17 cellular contexts compared by ENCODE assay signal in the genomic region with DNA sequence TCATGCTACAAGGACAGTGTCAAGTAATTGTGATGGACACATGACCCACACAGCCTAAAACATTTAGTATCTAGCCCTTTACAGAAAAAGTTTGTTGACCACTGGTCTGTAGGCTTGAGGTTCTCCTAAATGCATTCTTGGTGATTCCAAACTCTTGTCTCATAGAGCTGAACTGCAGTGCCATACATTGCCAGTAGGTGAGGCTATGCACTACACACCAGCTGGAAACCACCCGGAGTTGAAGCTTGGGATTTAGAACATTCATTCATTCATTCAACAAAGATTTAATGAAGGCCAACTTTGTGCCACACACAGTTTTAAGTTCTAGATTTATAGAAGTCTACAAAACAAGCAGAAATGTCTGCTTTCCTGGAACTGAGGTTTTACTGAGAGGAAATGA.
DNase-seq lines count a peak whose midpoint lies in the region; ATAC-seq, FAIRE-seq and TF ChIP-seq lines count a peak whose summit lies in the region.
"Had no signal": no experiment of that assay in that cellular context is flagged by ENCODE, and none has a peak within 500 bp of the region (broad histone marks: within the 10 kb centered on the region; RNA-seq: fewer than 3 reads in every experiment).

No MANE protein-coding gene starts in this region.

- peak; percentile 54 for TF ChIP-seq CTCF in BE2C (IDR thresholded peaks at IDR 0.05; ENCODE audit: low read depth, low read length)
- TF ChIP-seq CTCF in HFFc6 (IDR thresholded peaks at IDR 0.05), result peak; percentile 68
- TF ChIP-seq CTCF in GM12878 (IDR thresholded peaks at IDR 0.05 in 2 of 3, conservative IDR thresholded peaks at IDR 0.05 in 1 of 3; ENCODE audit: control insufficient read depth in 2 of 3, extremely low read depth in 1 of 3, insufficient read depth in 1 of 3, low read depth in 3 of 3, low read length in 3 of 3), result peak in 2 of 3 experiments; percentile 13 to 31; a peak in 2 of 6 replicates
- peak; percentile 13; the same call in 1 of the 2 replicates for TF ChIP-seq CTCF in HepG2 (CRISPR knock-in tag; IDR thresholded peaks at IDR 0.05)

- 0% methylated on average over 1 of the region's 1 CpG for WGBS in GM12878 (ENCODE audit: insufficient coverage, insufficient replicate concordance, low lambda C conversion rate, missing lambda C conversion rate)
- 0% methylated on average over 1 of the region's 1 CpG for WGBS in HepG2 (ENCODE audit: low lambda C conversion rate)

- RAD21 ChIA-PET in GM12878 (lab: Charles Lee; ENCODE audit: unreplicated experiment), result no interaction called here

- H3K4me3 ChIP-seq in BE2C (ENCODE audit: low read depth, low read length) (no peak overlapping the region), GM12878 (no peak overlapping the region), HepG2 (replicated peaks in 1 of 3; ENCODE audit: insufficient read depth in 1 of 3, low read depth in 2 of 3, low read length in 3 of 3) (no peak overlapping the region)

- H3K27me3 Mint-ChIP-seq in HFFc6 (ENCODE audit: insufficient read depth), result peaks cover 8% of the 10 kb centered on the region
- H3K27me3 Mint-ChIP-seq: CD4-positive, CD25-positive, alpha-beta regulatory T cell had no signal

- H3K36me3 ChIP-seq in BE2C (no peaks in the 10 kb centered on the region), GM12878 (ENCODE audit: control insufficient read depth in 2 of 2, insufficient read depth in 2 of 2, low read length in 1 of 2) (no peaks in the 10 kb centered on the region), HepG2 (replicated peaks in 1 of 2; ENCODE audit: control insufficient read depth in 1 of 2, insufficient read depth in 2 of 2, low read length in 2 of 2) (no peaks in the 10 kb centered on the region)

- H3K27ac ChIP-seq in GM12878 (ENCODE audit: control insufficient read depth, insufficient read depth) (no peak overlapping the region), HepG2 (ENCODE audit: extremely low read length, insufficient read depth, low read length) (no peak overlapping the region)
- H3K27ac ChIP-seq: parathyroid adenoma had no signal

- FAIRE-seq in GM12878 (lab: Jason Lieb, UNC), result no peak
- no peak for FAIRE-seq in HepG2 (lab: Jason Lieb, UNC)
- FAIRE-seq: HTR-8/SVneo had no signal

- in situ Hi-C loops in GM12878 (cut with MboI), result no loop called here
- in situ Hi-C loops in HepG2 (cut with HindIII; ENCODE audit: extremely low pct_ligation_motif_present, low pct_unique_long_range_greater_than_20kb), result no loop called here

- no peaks in the 10 kb centered on the region for H3K27me3 ChIP-seq in BE2C
- H3K27me3 ChIP-seq in GM12878 (replicated peaks in 1 of 2; ENCODE audit: control insufficient read depth in 2 of 2, insufficient read depth in 2 of 2, low read length in 1 of 2), result no peaks in the 10 kb centered on the region
- no peaks in the 10 kb centered on the region; a peak in 1 of 5 replicates for H3K27me3 ChIP-seq in HepG2 (ENCODE audit: control insufficient read depth in 1 of 2, insufficient read depth in 2 of 2, low read length in 2 of 2)

- TF ChIP-seq EP300 in GM12878 (IDR thresholded peaks at IDR 0.05; ENCODE audit: borderline replicate concordance in 1 of 2, control insufficient read depth in 1 of 2, low read depth in 2 of 2, low read length in 2 of 2), result no peak
- no peak for TF ChIP-seq EP300 in HepG2 (IDR thresholded peaks at IDR 0.05; ENCODE audit: low read depth in 2 of 2, low read length in 2 of 2)
- TF ChIP-seq EP300 in HepG2 (CRISPR knock-in tag; IDR thresholded peaks at IDR 0.05; ENCODE audit: borderline replicate concordance), result no peak

- no peak overlapping the region for H3K9ac ChIP-seq in GM12878 (ENCODE audit: control insufficient read depth, insufficient read depth, low read length)
- H3K9ac ChIP-seq in HepG2 (ENCODE audit: insufficient read depth, low read depth, low read length), result no peak overlapping the region
- H3K9ac ChIP-seq: parathyroid adenoma had no signal

- SMC1A ChIA-PET in GM12878 (lab: Charles Lee; ENCODE audit: uncharacterized antibody, unreplicated experiment), result no interaction called here

- no peaks in the 10 kb centered on the region; the same call in 1 of the 2 replicates for H3K4me1 ChIP-seq in BE2C
- no peaks in the 10 kb centered on the region for H3K4me1 ChIP-seq in GM12878 (ENCODE audit: control insufficient read depth, insufficient read depth, low read length)
- H3K4me1 ChIP-seq in HepG2 (ENCODE audit: insufficient read depth, low read length), result peaks cover 28% of the 10 kb centered on the region
- H3K4me1 ChIP-seq: parathyroid adenoma had no signal

- H4K20me1 ChIP-seq in GM12878 (ENCODE audit: control insufficient read depth, insufficient read depth), result no peaks in the 10 kb centered on the region
- no peaks in the 10 kb centered on the region for H4K20me1 ChIP-seq in HepG2 (ENCODE audit: insufficient read depth, low read length)

- TF ChIP-seq POLR2A in GM12878 (IDR thresholded peaks at IDR 0.05; ENCODE audit: low read depth, low read length) (no peak), HepG2 (IDR thresholded peaks at IDR 0.05; ENCODE audit: insufficient read depth in 1 of 2, low read depth in 2 of 2, low read length in 2 of 2) (no peak)

- H3K4me3 Mint-ChIP-seq in HFFc6, result no peak overlapping the region
- H3K4me3 Mint-ChIP-seq: activated naive CD8-positive, alpha-beta T cell treated with anti-CD3 and anti-CD28 coated beads, Interleukin-2, amount 10 ng/mL, durations not matched to agents 7 days and 5 days; CD4-positive, CD25-positive, alpha-beta regulatory T cell; stimulated activated effector memory CD8-positive, alpha-beta T cell treated with anti-CD3 and anti-CD28 coated beads, Interleukin-12 subunit alpha, Interleukin-12 subunit beta, amount 100 ng/mL, for 72 hours had no signal

- ATAC-seq in GM12878 (no peak), HepG2 (no peak)
- ATAC-seq: stimulated activated effector memory CD8-positive, alpha-beta T cell treated with anti-CD3 and anti-CD28 coated beads, Interleukin-12 subunit alpha, Interleukin-12 subunit beta, amount 100 ng/mL, for 72 hours had no signal

- no peak overlapping the region for H3K27ac Mint-ChIP-seq in HFFc6
- H3K27ac Mint-ChIP-seq: activated naive CD8-positive, alpha-beta T cell treated with anti-CD3 and anti-CD28 coated beads, Interleukin-2, amount 10 ng/mL, durations not matched to agents 7 days and 5 days; CD4-positive, CD25-positive, alpha-beta regulatory T cell; stimulated activated effector memory CD8-positive, alpha-beta T cell treated with anti-CD3 and anti-CD28 coated beads, Interleukin-12 subunit alpha, Interleukin-12 subunit beta, amount 100 ng/mL, for 72 hours had no signal

- CTCF ChIA-PET in GM12878 (lab: Yijun Ruan, JAX), result no interaction called here
- CTCF ChIA-PET in HepG2 (lab: Yijun Ruan, JAX; ENCODE audit: low intra/inter-chr PET ratio, low total read pairs), result no interaction called here

- H3K79me2 ChIP-seq in GM12878 (ENCODE audit: control insufficient read depth, insufficient read depth, low read length) (no peaks in the 10 kb centered on the region), HepG2 (ENCODE audit: insufficient read depth, low read length) (no peaks in the 10 kb centered on the region)
- H3K79me2 ChIP-seq: parathyroid adenoma had no signal

- H3K36me3 Mint-ChIP-seq in HFFc6 (ENCODE audit: low read depth), result peaks cover 5% of the 10 kb centered on the region; the same call in 1 of the 2 replicates
- H3K36me3 Mint-ChIP-seq: activated naive CD8-positive, alpha-beta T cell treated with anti-CD3 and anti-CD28 coated beads, Interleukin-2, amount 10 ng/mL, durations not matched to agents 7 days and 5 days; stimulated activated effector memory CD8-positive, alpha-beta T cell treated with anti-CD3 and anti-CD28 coated beads, Interleukin-12 subunit alpha, Interleukin-12 subunit beta, amount 100 ng/mL, for 72 hours had no signal

- no peak for DNase-seq in BE2C
- DNase-seq in HFFc6, result no peak
- DNase-seq in GM12878 (ENCODE audit: low read depth, low spot score), result no peak
- DNase-seq in HepG2 (ENCODE audit: low spot score), result no peak
- DNase-seq in NCI-H526 treated with DMSO at 0.1 percent for 48 hours (lab: John Stamatoyannopoulos, UW), result no peak
- no peak for DNase-seq in GM19238 (ENCODE audit: insufficient read length, low spot score)
- no peak for DNase-seq in NCI-H2107 (lab: John Stamatoyannopoulos, UW)
- DNase-seq in GF-D8 (lab: John Stamatoyannopoulos, UW), result no peak
- DNase-seq: activated naive CD8-positive, alpha-beta T cell treated with anti-CD3 and anti-CD28 coated beads, Interleukin-2, amount 10 ng/mL, durations not matched to agents 7 days and 5 days; CD4-positive, CD25-positive, alpha-beta regulatory T cell; hippocampal formation; NCI-H1436; SHP77; stimulated activated CD4-positive, alpha-beta T cell treated with anti-CD3 and anti-CD28 coated beads, Interleukin-1b, Interleukin-23, amount 100 ng/mL, for 48 hours had no signal

- H3K4me2 ChIP-seq in GM12878 (ENCODE audit: control insufficient read depth, insufficient read depth) (no peak overlapping the region), HepG2 (ENCODE audit: low read depth, low read length) (no peak overlapping the region)

- H3K9me3 ChIP-seq in BE2C (peaks cover 4% of the 10 kb centered on the region; the same call in 1 of the 2 replicates), GM12878 (replicated peaks; ENCODE audit: control insufficient read depth, insufficient read depth, low read length) (no peaks in the 10 kb centered on the region; the same call in 2 of the 3 replicates), HepG2 (ENCODE audit: low read length) (peaks cover 29% of the 10 kb centered on the region)

- peaks cover 6% of the 10 kb centered on the region for H3K9me3 Mint-ChIP-seq in HFFc6

- BruUV-seq in GM12878 (replicated peaks; lab: Mats Ljungman, UMichigan), result no TSS peak
- BruUV-seq in HepG2 (replicated peaks; lab: Mats Ljungman, UMichigan), result no TSS peak

- no peak overlapping the region for H2AFZ ChIP-seq in GM12878 (ENCODE audit: control insufficient read depth, low read depth, low read length)
- no peak overlapping the region for H2AFZ ChIP-seq in HepG2 (ENCODE audit: low read length)
- H2AFZ ChIP-seq: parathyroid adenoma had no signal

- intact Hi-C loops in GM12878 (cut with micrococcal nuclease; ENCODE audit: unreplicated experiment) (no loop called here), HepG2 (cut with micrococcal nuclease; ENCODE audit: unreplicated experiment) (no loop called here)

- no peak for TF ChIP-seq RAD21 in GM12878 (IDR thresholded peaks at IDR 0.05; ENCODE audit: insufficient read depth, low read depth, low read length)
- TF ChIP-seq RAD21 in HepG2 (CRISPR knock-in tag; IDR thresholded peaks at IDR 0.05), result no peak

- POLR2A ChIA-PET in GM12878 (lab: Charles Lee) (no interaction called here), HepG2 (lab: Yijun Ruan, JAX) (no interaction called here)

- peaks cover 8% of the 10 kb centered on the region; the same call in 1 of the 2 replicates for H3K4me1 Mint-ChIP-seq in HFFc6 (ENCODE audit: low read depth)
- H3K4me1 Mint-ChIP-seq: activated naive CD8-positive, alpha-beta T cell treated with anti-CD3 and anti-CD28 coated beads, Interleukin-2, amount 10 ng/mL, durations not matched to agents 7 days and 5 days; CD4-positive, CD25-positive, alpha-beta regulatory T cell had no signal

TF ChIP-seq in HepG2, 621 proteins besides CTCF, POLR2A, EP300 and RAD21 (continues in another document):
- 0 out of 2 replicates have a peak, but pooled peaks have one; percentile 45 for TF ChIP-seq ZMYM2 (CRISPR knock-in tag; IDR thresholded peaks at IDR 0.05)
- peak; percentile 78; the same call in 1 of the 2 replicates for TF ChIP-seq SETDB1 (CRISPR knock-in tag; IDR thresholded peaks at IDR 0.05; ENCODE audit: borderline replicate concordance)
- peak; percentile 20 for TF ChIP-seq STAG1 (CRISPR knock-in tag; IDR thresholded peaks at IDR 0.05)

Comparison
In these comparisons a context has a peak if more than half of its experiments do, and no peak if none do; other contexts are left out.
1. CTCF ChIP-seq: peak in every context shown above with its lines; median percentile 68 in HFFc6; 54 in BE2C; 22 in GM12878; 13 in HepG2.